In genomic region chr16:50389900-50390896, GRCh38 we compare ENCODE assay signal across 14 cellular contexts.
"Had no signal": no experiment of that assay in that cellular context is flagged by ENCODE, and none has a peak within 500 bp of the region (broad histone marks: within the 10 kb centered on the region; RNA-seq: fewer than 3 reads in every experiment).

No MANE protein-coding gene starts in this region.

- H3K36me3 Mint-ChIP-seq: activated naive CD4-positive, alpha-beta T cell treated with anti-CD3 and anti-CD28 coated beads, Interleukin-2, amount 50 U/mL, for 24 hours; stimulated activated naive B cell treated with anti-CD40 and anti-IgM and Interleukin-4, amounts not matched to agents 10 μg/mL and 1 μg/mL and 100 μg/mL, for 72 hours had no signal

- H3K4me1 Mint-ChIP-seq: stimulated activated naive B cell treated with anti-CD40 and anti-IgM and Interleukin-4, amounts not matched to agents 10 μg/mL and 1 μg/mL and 100 μg/mL, for 72 hours had no signal

- DNase-seq: activated CD4-positive, alpha-beta T cell treated with anti-CD3 and anti-CD28 coated beads, Interleukin-2, amount 10 ng/mL, durations not matched to agents 7 days and 5 days; activated CD4-positive, CD25-positive, alpha-beta regulatory T cell; activated CD8-positive, alpha-beta memory T cell treated with anti-CD3 and anti-CD28 coated beads for 24 hours; activated T-cell treated with anti-CD3 and anti-CD28 coated beads, Interleukin-2, amount 50 U/mL, for 1 hour; amniotic stem cell; brain microvascular endothelial cell; cerebellar nuclear complex; right cardiac atrium; stimulated activated naive B cell treated with anti-CD40 and anti-IgM and Interleukin-4, amounts not matched to agents 10 μg/mL and 1 μg/mL and 100 μg/mL, for 72 hours; T-helper 17 cell; trophoblast cell had no signal

- H3K9me3 ChIP-seq: esophagus muscularis mucosa, neutrophil had no signal

- ATAC-seq: stimulated activated naive B cell treated with anti-CD40 and anti-IgM and Interleukin-4, amounts not matched to agents 10 μg/mL and 1 μg/mL and 100 μg/mL, for 72 hours; T-helper 17 cell had no signal

- H3K4me1 ChIP-seq: esophagus muscularis mucosa had no signal

- H3K36me3 ChIP-seq: brain microvascular endothelial cell, esophagus muscularis mucosa, neutrophil had no signal

- H3K27me3 ChIP-seq: brain microvascular endothelial cell, esophagus muscularis mucosa had no signal

- H3K4me3 ChIP-seq: esophagus muscularis mucosa had no signal

- H3K27me3 Mint-ChIP-seq: activated CD4-positive, alpha-beta T cell treated with anti-CD3 and anti-CD28 coated beads, Interleukin-2, amount 10 ng/mL, durations not matched to agents 7 days and 5 days had no signal

- H3K9me3 Mint-ChIP-seq: activated CD4-positive, alpha-beta T cell treated with anti-CD3 and anti-CD28 coated beads, Interleukin-2, amount 10 ng/mL, durations not matched to agents 7 days and 5 days; activated naive CD4-positive, alpha-beta T cell treated with anti-CD3 and anti-CD28 coated beads, Interleukin-2, amount 50 U/mL, for 24 hours; stimulated activated naive B cell treated with anti-CD40 and anti-IgM and Interleukin-4, amounts not matched to agents 10 μg/mL and 1 μg/mL and 100 μg/mL, for 72 hours had no signal

- H3K27ac ChIP-seq: brain microvascular endothelial cell, esophagus muscularis mucosa, neutrophil had no signal

- H3K4me3 Mint-ChIP-seq: activated CD4-positive, alpha-beta T cell treated with anti-CD3 and anti-CD28 coated beads, Interleukin-2, amount 10 ng/mL, durations not matched to agents 7 days and 5 days; activated naive CD4-positive, alpha-beta T cell treated with anti-CD3 and anti-CD28 coated beads, Interleukin-2, amount 50 U/mL, for 24 hours; stimulated activated naive B cell treated with anti-CD40 and anti-IgM and Interleukin-4, amounts not matched to agents 10 μg/mL and 1 μg/mL and 100 μg/mL, for 72 hours; T-helper 17 cell had no signal

- H3K27ac Mint-ChIP-seq: activated CD4-positive, alpha-beta T cell treated with anti-CD3 and anti-CD28 coated beads, Interleukin-2, amount 10 ng/mL, durations not matched to agents 7 days and 5 days; activated naive CD4-positive, alpha-beta T cell treated with anti-CD3 and anti-CD28 coated beads, Interleukin-2, amount 50 U/mL, for 24 hours; stimulated activated naive B cell treated with anti-CD40 and anti-IgM and Interleukin-4, amounts not matched to agents 10 μg/mL and 1 μg/mL and 100 μg/mL, for 72 hours; T-helper 17 cell had no signal
